Comparison of ENCODE assay signal across 9 cellular contexts in genomic region chr12:123223241-123223668, GRCh38. TPM values are rescaled to one million over a fixed set of nuclear protein-coding genes. Genes with fewer than 3 reads are reported as not detected.
A peak's percentile ranks its signal among the peaks of the same experiment; 100 is the strongest.
DNase-seq lines count a peak whose midpoint lies in the region; ATAC-seq and TF ChIP-seq lines count a peak whose summit lies in the region.
"Had no signal": no experiment of that assay in that cellular context is flagged by ENCODE, and none has a peak within 500 bp of the region (broad histone marks: within the 10 kb centered on the region; RNA-seq: fewer than 3 reads in every experiment).

No MANE protein-coding gene starts in this region.

- peak; percentile 85 for ATAC-seq in GM21447 (IDR thresholded peaks at IDR 0.05; ENCODE audit: unreplicated experiment)
- ATAC-seq in activated naive CD8-positive, alpha-beta T cell treated with anti-CD3 and anti-CD28 coated beads, Interleukin-2, amount 50 U/mL, for 24 hours: peak; percentile 99

- H3K9me3 Mint-ChIP-seq in T-helper 2 cell treated with Interferon-gamma antibody and Interleukin-4, amounts not matched to agents 5 μg/mL and 100 μg/mL, for 36 hours: no peaks in the 10 kb centered on the region
- no peaks in the 10 kb centered on the region for H3K9me3 Mint-ChIP-seq in activated naive CD8-positive, alpha-beta T cell treated with anti-CD3 and anti-CD28 coated beads, Interleukin-2, amount 50 U/mL, for 24 hours
- H3K9me3 Mint-ChIP-seq in CD14-positive monocyte (no peaks in the 10 kb centered on the region), endothelial cell (ENCODE audit: unreplicated experiment) (no peaks in the 10 kb centered on the region)

- H3K27ac Mint-ChIP-seq in T-helper 2 cell treated with Interferon-gamma antibody and Interleukin-4, amounts not matched to agents 5 μg/mL and 100 μg/mL, for 36 hours: peak overlapping the region; percentile 99
- H3K27ac Mint-ChIP-seq in activated naive CD8-positive, alpha-beta T cell treated with anti-CD3 and anti-CD28 coated beads, Interleukin-2, amount 50 U/mL, for 24 hours: peak overlapping the region; percentile 78
- peak overlapping the region in 3 of 7 donors; percentile 0 to 79 (median 69) for H3K27ac Mint-ChIP-seq in CD14-positive monocyte
- H3K27ac Mint-ChIP-seq in endothelial cell (ENCODE audit: unreplicated experiment): no peak overlapping the region

- TF ChIP-seq CTCF in CD14-positive monocyte (IDR thresholded peaks at IDR 0.05) (no peak), endothelial cell (IDR thresholded peaks at IDR 0.05; ENCODE audit: unreplicated experiment) (no peak)

- in situ Hi-C loops in G401 (cut with HindIII; ENCODE audit: low sequenced_read_pairs): no loop called here

- H3K4me1 Mint-ChIP-seq in T-helper 2 cell treated with Interferon-gamma antibody and Interleukin-4, amounts not matched to agents 5 μg/mL and 100 μg/mL, for 36 hours (ENCODE audit: low read depth): peaks cover 25% of the 10 kb centered on the region
- peaks cover 41% of the 10 kb centered on the region for H3K4me1 Mint-ChIP-seq in activated naive CD8-positive, alpha-beta T cell treated with anti-CD3 and anti-CD28 coated beads, Interleukin-2, amount 50 U/mL, for 24 hours
- H3K4me1 Mint-ChIP-seq in CD14-positive monocyte (peaks cover under 1% of the 10 kb centered on the region), endothelial cell (ENCODE audit: unreplicated experiment) (no peaks in the 10 kb centered on the region)

- peak; percentile 76 for DNase-seq in T-helper 2 cell treated with Interferon-gamma antibody and Interleukin-4, amounts not matched to agents 5 μg/mL and 100 μg/mL, for 36 hours (ENCODE audit: low spot score)
- DNase-seq in activated naive CD8-positive, alpha-beta T cell treated with anti-CD3 and anti-CD28 coated beads, Interleukin-2, amount 50 U/mL, for 24 hours: peak; percentile 54
- DNase-seq in stimulated activated CD8-positive, alpha-beta memory T cell treated with anti-CD3 and anti-CD28 coated beads, Interleukin-4, amount 100 ng/mL, for 1 hour (ENCODE audit: low read depth in 2 of 2, low spot score in 1 of 2): peak; percentile 11 to 35
- no peak for DNase-seq in NCI-H2171 treated with DMSO at 0.1 percent for 48 hours (lab: John Stamatoyannopoulos, UW)
- DNase-seq in CD14-positive monocyte (ENCODE audit: low spot score): no peak
- no peak for DNase-seq in G401 (ENCODE audit: low spot score)
- DNase-seq in endothelial cell (ENCODE audit: low spot score): no peak
- DNase-seq: NCI-H524 treated with DMSO at 0.1 percent for 48 hours had no signal

- H3K27me3 Mint-ChIP-seq in T-helper 2 cell treated with Interferon-gamma antibody and Interleukin-4, amounts not matched to agents 5 μg/mL and 100 μg/mL, for 36 hours (ENCODE audit: low read depth): no peaks in the 10 kb centered on the region
- H3K27me3 Mint-ChIP-seq in activated naive CD8-positive, alpha-beta T cell treated with anti-CD3 and anti-CD28 coated beads, Interleukin-2, amount 50 U/mL, for 24 hours: no peaks in the 10 kb centered on the region
- H3K27me3 Mint-ChIP-seq in CD14-positive monocyte (ENCODE audit: low read depth in 3 of 3) (peaks cover 0 to 3% (median 0%) of the 10 kb centered on the region in 3 donors), endothelial cell (ENCODE audit: unreplicated experiment) (no peaks in the 10 kb centered on the region)

- H3K4me3 Mint-ChIP-seq in T-helper 2 cell treated with Interferon-gamma antibody and Interleukin-4, amounts not matched to agents 5 μg/mL and 100 μg/mL, for 36 hours: peak overlapping the region; percentile 83
- peak overlapping the region; percentile 58 for H3K4me3 Mint-ChIP-seq in activated naive CD8-positive, alpha-beta T cell treated with anti-CD3 and anti-CD28 coated beads, Interleukin-2, amount 50 U/mL, for 24 hours
- no peak overlapping the region for H3K4me3 Mint-ChIP-seq in CD14-positive monocyte
- H3K4me3 Mint-ChIP-seq in endothelial cell (ENCODE audit: unreplicated experiment): no peak overlapping the region

- intact Hi-C loops in CD14-positive monocyte (cut with micrococcal nuclease): no loop called here

- peaks cover 56% of the 10 kb centered on the region for H3K36me3 Mint-ChIP-seq in T-helper 2 cell treated with Interferon-gamma antibody and Interleukin-4, amounts not matched to agents 5 μg/mL and 100 μg/mL, for 36 hours (ENCODE audit: low read depth)
- peaks cover 51% of the 10 kb centered on the region for H3K36me3 Mint-ChIP-seq in activated naive CD8-positive, alpha-beta T cell treated with anti-CD3 and anti-CD28 coated beads, Interleukin-2, amount 50 U/mL, for 24 hours (ENCODE audit: low read depth)
- H3K36me3 Mint-ChIP-seq in CD14-positive monocyte (peaks cover 30 to 52% of the 10 kb centered on the region in 2 donors), endothelial cell (ENCODE audit: low read depth, unreplicated experiment) (peaks cover 3% of the 10 kb centered on the region)

RNA-seq across cellular contexts. Expression of gene MPHOSPH9, which starts 9.7 kb away (rescaled TPM):
- polyA plus RNA-seq in CD14-positive monocyte: 10 to 100 TPM in 1 of 2 donors, 1 to 10 TPM in 1; 6.3 to 14.1 TPM
- 43.2 and 52.6 TPM in 2 replicates for total RNA-seq in G401 (2014; rRNA removed; shearing (Covaris generic))
- total RNA-seq in endothelial cell (ENCODE audit: unreplicated experiment): 30.1 TPM

RNA-seq across cellular contexts. Expression of gene MTRFR, which starts 10.0 kb away (rescaled TPM):
- 1 to 10 TPM; 1.7 to 2.1 TPM for polyA plus RNA-seq in CD14-positive monocyte
- total RNA-seq in G401 (2014; rRNA removed; shearing (Covaris generic)): 13.5 and 17.5 TPM in 2 replicates
- total RNA-seq in endothelial cell (ENCODE audit: unreplicated experiment): 11.6 TPM

RNA-seq across cellular contexts. Expression of gene CDK2AP1, which starts 48.4 kb away (rescaled TPM):
- polyA plus RNA-seq in CD14-positive monocyte: 10 to 100 TPM; 44.5 to 58.4 TPM
- 132 and 223 TPM in 2 replicates for total RNA-seq in G401 (2014; rRNA removed; shearing (Covaris generic))
- 145 TPM for total RNA-seq in endothelial cell (ENCODE audit: unreplicated experiment)

Comparison
In these comparisons a context has a peak if more than half of its experiments do, and no peak if none do; other contexts are left out.
1. DNase-seq: peak in T-helper 2 cell treated with Interferon-gamma antibody and Interleukin-4, amounts not matched to agents 5 μg/mL and 100 μg/mL, for 36 hours (single experiment), activated naive CD8-positive, alpha-beta T cell treated with anti-CD3 and anti-CD28 coated beads, Interleukin-2, amount 50 U/mL, for 24 hours (single experiment) and stimulated activated CD8-positive, alpha-beta memory T cell treated with anti-CD3 and anti-CD28 coated beads, Interleukin-4, amount 100 ng/mL, for 1 hour (2 of 2); none in NCI-H2171 treated with DMSO at 0.1 percent for 48 hours (single experiment), CD14-positive monocyte (single experiment), G401 (single experiment) and endothelial cell (single experiment).
2. H3K4me3 Mint-ChIP-seq: peak in T-helper 2 cell treated with Interferon-gamma antibody and Interleukin-4, amounts not matched to agents 5 μg/mL and 100 μg/mL, for 36 hours (single experiment) and activated naive CD8-positive, alpha-beta T cell treated with anti-CD3 and anti-CD28 coated beads, Interleukin-2, amount 50 U/mL, for 24 hours (single experiment); none in CD14-positive monocyte (0 of 2) and endothelial cell (single experiment).